8 cellular contexts compared by ENCODE assay signal in genomic region chr14:31207746-31208545, GRCh38. TPM values are rescaled to one million over a fixed set of nuclear protein-coding genes. Genes with fewer than 3 reads are reported as not detected.
DNase-seq lines count a peak whose midpoint lies in the region; ATAC-seq, FAIRE-seq and TF ChIP-seq lines count a peak whose summit lies in the region.

Gene HECTD1 (minus strand): TSS chr14:31207793. CDS start chr14:31205936, 1,857 bp downstream.

- H3K4me3 ChIP-seq in adrenal gland (peak within 1 kb of the TSS; percentile 51 to 97 (median 77)), left ventricle myocardium inferior (peak within 1 kb of the TSS; percentile 95)

- peak; percentile 96 for DNase-seq in GM13977 (ENCODE audit: low spot score)
- peak; percentile 61 for DNase-seq in NCI-H1417 treated with DMSO at 0.1 percent for 48 hours (lab: John Stamatoyannopoulos, UW)
- peak; percentile 77 to 93 (median 81) for DNase-seq in T-helper 1 cell
- peak; percentile 80 to 94 (median 90) for DNase-seq in adrenal gland
- peak; percentile 91 for DNase-seq in left ventricle myocardium inferior
- peak; percentile 55 for DNase-seq in pulmonary artery endothelial cell (ENCODE audit: low read depth, low spot score)
- DNase-seq in urothelium cell line (ENCODE audit: low spot score): peak; percentile 95

- TF ChIP-seq CTCF in GM13977 (IDR thresholded peaks at IDR 0.05; ENCODE audit: extremely low read depth, insufficient read depth, missing control alignments) (peak; percentile 88), adrenal gland (IDR thresholded peaks at IDR 0.05) (peak in 5 of 6 experiments; percentile 30 to 96 (median 91)), left ventricle myocardium inferior (IDR thresholded peaks at IDR 0.05; ENCODE audit: borderline replicate concordance) (peak; percentile 90)

- intact Hi-C loops in adrenal gland (cut with DNase I) (loop anchor here in 1 of 2 donors (5.0 kb wide), 1 partner anchor 41 kb away; no protein-coding TSS in a partner anchor), left ventricle myocardium inferior (cut with micrococcal nuclease) (no loop called here)

- TF ChIP-seq POLR2A in adrenal gland (IDR thresholded peaks at IDR 0.05): peak; percentile 81 to 85

- 0 to 1% (median 0%) methylated on average over 12 to 79 of the region's 79 CpGs for WGBS in adrenal gland, 4 donors

- H3K4me1 ChIP-seq in adrenal gland (replicated peaks in 1 of 2) (peaks cover 17 to 26% of the 10 kb centered on the region in 2 donors), left ventricle myocardium inferior (peaks cover 48% of the 10 kb centered on the region)

- peak within 1 kb of the TSS; percentile 96 to 99 (median 99) for H3K27ac ChIP-seq in adrenal gland
- peak within 1 kb of the TSS; percentile 100 for H3K27ac ChIP-seq in left ventricle myocardium inferior (replicated peaks)

- peaks cover 0 to 7% of the 10 kb centered on the region in 2 donors for H3K36me3 ChIP-seq in adrenal gland (replicated peaks in 1 of 2)
- peaks cover 16% of the 10 kb centered on the region for H3K36me3 ChIP-seq in left ventricle myocardium inferior

- ATAC-seq in HG02840 (IDR thresholded peaks at IDR 0.05; ENCODE audit: low FRiP score, unreplicated experiment): peak; percentile 79

- FAIRE-seq in urothelium cell line (lab: Jason Lieb, UNC): peak; percentile 83

- no peaks in the 10 kb centered on the region for H3K27me3 ChIP-seq in adrenal gland
- no peaks in the 10 kb centered on the region for H3K27me3 ChIP-seq in left ventricle myocardium inferior (ENCODE audit: low read depth)

- in situ Hi-C loops in GM13977 (cut with MboI; ENCODE audit: low pct_unique_long_range_greater_than_20kb, low sequenced_read_pairs, unreplicated experiment): no loop called here

- no peaks in the 10 kb centered on the region for H3K9me3 ChIP-seq in adrenal gland (replicated peaks in 1 of 3)
- no peaks in the 10 kb centered on the region for H3K9me3 ChIP-seq in left ventricle myocardium inferior (replicated peaks)

RNA-seq across cellular contexts. Expression of gene HECTD1, which starts in this region (rescaled TPM):
- total RNA-seq in adrenal gland: 100 to 1,000 TPM; 144 to 309 (median 200) TPM
- polyA plus RNA-seq in adrenal gland: 100 to 1,000 TPM in 1 of 3 donors, 10 to 100 TPM in 2; 77.1 to 117 (median 80.5) TPM
- 137 TPM for total RNA-seq in left ventricle myocardium inferior
- total RNA-seq in pulmonary artery endothelial cell: 256 and 306 TPM in 2 replicates

Comparison
In these comparisons a context has a peak if more than half of its experiments do, and no peak if none do; other contexts are left out.
1. Peak in every context shown above with its lines: DNase-seq, ATAC-seq, H3K4me3 ChIP-seq and H3K27ac ChIP-seq.